ENCODE assay signal across 13 cellular contexts in genomic region chr3:185717121-185717520, GRCh38.
DNase-seq lines count a peak whose midpoint lies in the region; ATAC-seq and TF ChIP-seq lines count a peak whose summit lies in the region.
"Had no signal": no experiment of that assay in that cellular context is flagged by ENCODE, and none has a peak within 500 bp of the region (broad histone marks: within the 10 kb centered on the region; RNA-seq: fewer than 3 reads in every experiment).

No MANE protein-coding gene starts in this region.

- no peaks in the 10 kb centered on the region for H3K27me3 ChIP-seq in BLaER1
- H3K27me3 ChIP-seq in mesendoderm (ENCODE audit: insufficient read depth, low read length, poor library complexity) = no peaks in the 10 kb centered on the region
- H3K27me3 ChIP-seq: uterus had no signal

- H3K36me3 ChIP-seq in BLaER1 = no peaks in the 10 kb centered on the region
- H3K36me3 ChIP-seq in mesendoderm (ENCODE audit: control insufficient read depth, insufficient read depth, low read length) = no peaks in the 10 kb centered on the region
- H3K36me3 ChIP-seq: uterus had no signal

- peak; percentile 67 for DNase-seq in MV-4-11 (lab: John Stamatoyannopoulos, UW)
- DNase-seq in choroid plexus epithelial cell (ENCODE audit: low read depth) = peak; percentile 92
- DNase-seq in mesothelial cell of epicardium (ENCODE audit: low spot score in 2 of 2, unreplicated experiment in 2 of 2) = no peak
- no peak for DNase-seq in superior temporal gyrus (ENCODE audit: extremely low spot score)
- DNase-seq in mesendoderm = no peak
- DNase-seq: activated CD4-positive, alpha-beta T cell treated with anti-CD3 and anti-CD28 coated beads for 36 hours; left cardiac atrium; stimulated activated CD4-positive, alpha-beta T cell treated with anti-CD3 and anti-CD28 coated beads, Interleukin-2, amount 100 ng/mL, for 24 hours; uterus had no signal

- H4K5ac ChIP-seq in mesendoderm (ENCODE audit: low read length) = no peak overlapping the region

- no peak overlapping the region for H4K8ac ChIP-seq in mesendoderm (ENCODE audit: low read depth, low read length)

- H2BK120ac ChIP-seq in mesendoderm (ENCODE audit: low read depth, low read length) = no peak overlapping the region

- no peaks in the 10 kb centered on the region for H3K27me3 Mint-ChIP-seq in mesothelial cell of epicardium (ENCODE audit: low read depth)

- H3K79me2 ChIP-seq in mesendoderm (ENCODE audit: control insufficient read depth, insufficient read depth, low read length) = peaks cover 63% of the 10 kb centered on the region

- H3K4me3 Mint-ChIP-seq in mesothelial cell of epicardium = no peak overlapping the region
- H3K4me3 Mint-ChIP-seq: activated CD4-positive, alpha-beta T cell treated with anti-CD3 and anti-CD28 coated beads for 36 hours; central memory CD8-positive, alpha-beta T cell had no signal

- H3K79me1 ChIP-seq in mesendoderm (ENCODE audit: low read length) = peaks cover 39% of the 10 kb centered on the region

- H3K27ac ChIP-seq in BLaER1 (peak overlapping the region; percentile 36; the same call in 1 of the 2 replicates), mesendoderm (ENCODE audit: low read depth, low read length) (no peak overlapping the region)

- peaks cover 50% of the 10 kb centered on the region for H3K4me1 Mint-ChIP-seq in mesothelial cell of epicardium
- H3K4me1 Mint-ChIP-seq: activated CD4-positive, alpha-beta T cell treated with anti-CD3 and anti-CD28 coated beads for 36 hours; central memory CD8-positive, alpha-beta T cell had no signal

- ATAC-seq in HG03025 (IDR thresholded peaks at IDR 0.05; ENCODE audit: low FRiP score, unreplicated experiment) (no peak), HG02981 (IDR thresholded peaks at IDR 0.05; ENCODE audit: unreplicated experiment) (no peak)
- ATAC-seq: activated CD4-positive, alpha-beta T cell treated with anti-CD3 and anti-CD28 coated beads for 36 hours had no signal

- H2BK5ac ChIP-seq in mesendoderm (ENCODE audit: low read length) = no peak overlapping the region

- WGBS in mesendoderm (ENCODE audit: extremely low coverage, insufficient coverage, low lambda C conversion rate) = no CpG with 5 or more reads among the region's 4 CpGs

- H3K9ac ChIP-seq in BLaER1 = no peak overlapping the region
- H3K9ac ChIP-seq in mesendoderm (ENCODE audit: low read length) = no peak overlapping the region

- no peaks in the 10 kb centered on the region for H3K9me3 ChIP-seq in BLaER1
- H3K9me3 ChIP-seq: uterus had no signal

- no peak overlapping the region for H3K56ac ChIP-seq in mesendoderm (ENCODE audit: low read length)

- no peaks in the 10 kb centered on the region for H4K20me1 ChIP-seq in BLaER1

- peaks cover 11% of the 10 kb centered on the region for H3K36me3 Mint-ChIP-seq in mesothelial cell of epicardium

- H3K4me3 ChIP-seq in BLaER1 (no peak overlapping the region), choroid plexus epithelial cell (ENCODE audit: low read depth, low read length) (no peak overlapping the region), mesendoderm (ENCODE audit: low read length) (no peak overlapping the region)
- H3K4me3 ChIP-seq: uterus had no signal

- H3K9me3 Mint-ChIP-seq in mesothelial cell of epicardium = no peaks in the 10 kb centered on the region
- H3K9me3 Mint-ChIP-seq: central memory CD8-positive, alpha-beta T cell had no signal

- no peak overlapping the region for H2BK15ac ChIP-seq in mesendoderm (replicated peaks; ENCODE audit: low read depth)

- no peak overlapping the region for H2AK5ac ChIP-seq in mesendoderm (ENCODE audit: low read length)

- peak overlapping the region; percentile 83 for H3K27ac Mint-ChIP-seq in mesothelial cell of epicardium
- H3K27ac Mint-ChIP-seq: activated CD4-positive, alpha-beta T cell treated with anti-CD3 and anti-CD28 coated beads for 36 hours had no signal

- H3K4ac ChIP-seq in mesendoderm (ENCODE audit: low read depth, low read length) = no peak overlapping the region

- H3K23ac ChIP-seq in mesendoderm (ENCODE audit: low read length) = no peak overlapping the region

- H3K18ac ChIP-seq in mesendoderm (ENCODE audit: low read length) = no peak overlapping the region

- no peak for TF ChIP-seq CTCF in choroid plexus epithelial cell (conservative IDR thresholded peaks at IDR 0.05; ENCODE audit: low read depth, low read length)
- TF ChIP-seq CTCF in mesothelial cell of epicardium (IDR thresholded peaks at IDR 0.05; ENCODE audit: unreplicated experiment) = no peak

- H3K4me2 ChIP-seq in BLaER1 (peak overlapping the region; percentile 21), mesendoderm (ENCODE audit: low read length) (no peak overlapping the region)

- H3K4me1 ChIP-seq in BLaER1 (peaks cover 64% of the 10 kb centered on the region), mesendoderm (ENCODE audit: control insufficient read depth, low read depth, low read length) (peaks cover 13% of the 10 kb centered on the region)
- H3K4me1 ChIP-seq: uterus had no signal

Comparison
In these comparisons a context has a peak if more than half of its experiments do, and no peak if none do; other contexts are left out.
1. DNase-seq: peak in MV-4-11 (single experiment) and choroid plexus epithelial cell (single experiment); none in mesothelial cell of epicardium (0 of 2), superior temporal gyrus (single experiment) and mesendoderm (single experiment).